1 cellular context compared by ENCODE assay signal in the genomic region with DNA sequence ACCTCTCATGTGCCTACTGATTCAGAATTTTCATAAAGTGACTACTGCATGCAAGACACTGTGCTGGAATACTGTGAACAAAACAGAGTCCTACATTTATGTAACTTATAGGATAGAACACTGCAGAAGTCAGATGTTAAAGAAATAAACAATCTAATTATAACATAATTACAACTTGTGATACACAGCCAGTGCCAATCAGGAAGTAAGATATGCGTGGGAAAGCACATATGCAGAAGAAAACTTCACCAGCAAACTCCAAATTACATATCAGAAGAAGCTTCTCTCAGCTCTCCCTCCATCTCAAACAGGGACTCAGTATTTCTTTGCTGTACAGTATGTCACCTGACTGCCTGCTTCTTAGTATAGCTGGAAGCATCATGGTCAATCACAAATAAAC.
TF ChIP-seq lines count a peak whose summit lies in the region.

No MANE protein-coding gene starts in this region.

TF ChIP-seq in GM23338, 12 proteins besides CTCF, POLR2A, EP300 and RAD21 (continued from another document):
- TF ChIP-seq, protein P1, sequence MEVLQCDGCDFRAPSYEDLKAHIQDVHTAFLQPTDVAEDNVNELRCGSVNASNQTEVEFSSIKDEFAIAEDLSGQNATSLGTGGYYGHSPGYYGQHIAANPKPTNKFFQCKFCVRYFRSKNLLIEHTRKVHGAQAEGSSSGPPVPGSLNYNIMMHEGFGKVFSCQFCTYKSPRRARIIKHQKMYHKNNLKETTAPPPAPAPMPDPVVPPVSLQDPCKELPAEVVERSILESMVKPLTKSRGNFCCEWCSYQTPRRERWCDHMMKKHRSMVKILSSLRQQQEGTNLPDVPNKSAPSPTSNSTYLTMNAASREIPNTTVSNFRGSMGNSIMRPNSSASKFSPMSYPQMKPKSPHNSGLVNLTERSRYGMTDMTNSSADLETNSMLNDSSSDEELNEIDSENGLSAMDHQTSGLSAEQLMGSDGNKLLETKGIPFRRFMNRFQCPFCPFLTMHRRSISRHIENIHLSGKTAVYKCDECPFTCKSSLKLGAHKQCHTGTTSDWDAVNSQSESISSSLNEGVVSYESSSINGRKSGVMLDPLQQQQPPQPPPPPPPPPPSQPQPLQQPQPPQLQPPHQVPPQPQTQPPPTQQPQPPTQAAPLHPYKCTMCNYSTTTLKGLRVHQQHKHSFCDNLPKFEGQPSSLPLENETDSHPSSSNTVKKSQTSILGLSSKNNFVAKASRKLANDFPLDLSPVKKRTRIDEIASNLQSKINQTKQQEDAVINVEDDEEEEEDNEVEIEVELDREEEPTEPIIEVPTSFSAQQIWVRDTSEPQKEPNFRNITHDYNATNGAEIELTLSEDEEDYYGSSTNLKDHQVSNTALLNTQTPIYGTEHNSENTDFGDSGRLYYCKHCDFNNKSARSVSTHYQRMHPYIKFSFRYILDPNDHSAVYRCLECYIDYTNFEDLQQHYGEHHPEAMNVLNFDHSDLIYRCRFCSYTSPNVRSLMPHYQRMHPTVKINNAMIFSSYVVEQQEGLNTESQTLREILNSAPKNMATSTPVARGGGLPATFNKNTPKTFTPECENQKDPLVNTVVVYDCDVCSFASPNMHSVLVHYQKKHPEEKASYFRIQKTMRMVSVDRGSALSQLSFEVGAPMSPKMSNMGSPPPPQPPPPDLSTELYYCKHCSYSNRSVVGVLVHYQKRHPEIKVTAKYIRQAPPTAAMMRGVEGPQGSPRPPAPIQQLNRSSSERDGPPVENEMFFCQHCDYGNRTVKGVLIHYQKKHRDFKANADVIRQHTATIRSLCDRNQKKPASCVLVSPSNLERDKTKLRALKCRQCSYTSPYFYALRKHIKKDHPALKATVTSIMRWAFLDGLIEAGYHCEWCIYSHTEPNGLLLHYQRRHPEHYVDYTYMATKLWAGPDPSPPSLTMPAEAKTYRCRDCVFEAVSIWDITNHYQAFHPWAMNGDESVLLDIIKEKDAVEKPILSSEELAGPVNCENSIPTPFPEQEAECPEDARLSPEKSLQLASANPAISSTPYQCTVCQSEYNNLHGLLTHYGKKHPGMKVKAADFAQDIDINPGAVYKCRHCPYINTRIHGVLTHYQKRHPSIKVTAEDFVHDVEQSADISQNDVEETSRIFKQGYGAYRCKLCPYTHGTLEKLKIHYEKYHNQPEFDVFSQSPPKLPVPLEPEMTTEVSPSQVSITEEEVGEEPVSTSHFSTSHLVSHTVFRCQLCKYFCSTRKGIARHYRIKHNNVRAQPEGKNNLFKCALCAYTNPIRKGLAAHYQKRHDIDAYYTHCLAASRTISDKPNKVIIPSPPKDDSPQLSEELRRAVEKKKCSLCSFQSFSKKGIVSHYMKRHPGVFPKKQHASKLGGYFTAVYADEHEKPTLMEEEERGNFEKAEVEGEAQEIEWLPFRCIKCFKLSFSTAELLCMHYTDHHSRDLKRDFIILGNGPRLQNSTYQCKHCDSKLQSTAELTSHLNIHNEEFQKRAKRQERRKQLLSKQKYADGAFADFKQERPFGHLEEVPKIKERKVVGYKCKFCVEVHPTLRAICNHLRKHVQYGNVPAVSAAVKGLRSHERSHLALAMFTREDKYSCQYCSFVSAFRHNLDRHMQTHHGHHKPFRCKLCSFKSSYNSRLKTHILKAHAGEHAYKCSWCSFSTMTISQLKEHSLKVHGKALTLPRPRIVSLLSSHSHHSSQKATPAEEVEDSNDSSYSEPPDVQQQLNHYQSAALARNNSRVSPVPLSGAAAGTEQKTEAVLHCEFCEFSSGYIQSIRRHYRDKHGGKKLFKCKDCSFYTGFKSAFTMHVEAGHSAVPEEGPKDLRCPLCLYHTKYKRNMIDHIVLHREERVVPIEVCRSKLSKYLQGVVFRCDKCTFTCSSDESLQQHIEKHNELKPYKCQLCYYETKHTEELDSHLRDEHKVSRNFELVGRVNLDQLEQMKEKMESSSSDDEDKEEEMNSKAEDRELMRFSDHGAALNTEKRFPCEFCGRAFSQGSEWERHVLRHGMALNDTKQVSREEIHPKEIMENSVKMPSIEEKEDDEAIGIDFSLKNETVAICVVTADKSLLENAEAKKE (CRISPR knock-in tag; IDR thresholded peaks at IDR 0.05) = no peak
- no peak for TF ChIP-seq EZH2 (IDR thresholded peaks at IDR 0.05; ENCODE audit: low read depth, unreplicated experiment)
- no peak for TF ChIP-seq CREB1 (CRISPR knock-in tag; IDR thresholded peaks at IDR 0.05; ENCODE audit: low read depth)
- TF ChIP-seq JUNB (IDR thresholded peaks at IDR 0.05; ENCODE audit: unreplicated experiment) = no peak
- TF ChIP-seq ZNF331 (CRISPR knock-in tag; IDR thresholded peaks at IDR 0.05; ENCODE audit: low read depth) = no peak
- TF ChIP-seq POLR2AphosphoS5 (IDR thresholded peaks at IDR 0.05; ENCODE audit: low read depth) = no peak
- TF ChIP-seq, protein P2, sequence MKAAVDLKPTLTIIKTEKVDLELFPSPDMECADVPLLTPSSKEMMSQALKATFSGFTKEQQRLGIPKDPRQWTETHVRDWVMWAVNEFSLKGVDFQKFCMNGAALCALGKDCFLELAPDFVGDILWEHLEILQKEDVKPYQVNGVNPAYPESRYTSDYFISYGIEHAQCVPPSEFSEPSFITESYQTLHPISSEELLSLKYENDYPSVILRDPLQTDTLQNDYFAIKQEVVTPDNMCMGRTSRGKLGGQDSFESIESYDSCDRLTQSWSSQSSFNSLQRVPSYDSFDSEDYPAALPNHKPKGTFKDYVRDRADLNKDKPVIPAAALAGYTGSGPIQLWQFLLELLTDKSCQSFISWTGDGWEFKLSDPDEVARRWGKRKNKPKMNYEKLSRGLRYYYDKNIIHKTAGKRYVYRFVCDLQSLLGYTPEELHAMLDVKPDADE (IDR thresholded peaks at IDR 0.05) = no peak
- TF ChIP-seq, protein P3, sequence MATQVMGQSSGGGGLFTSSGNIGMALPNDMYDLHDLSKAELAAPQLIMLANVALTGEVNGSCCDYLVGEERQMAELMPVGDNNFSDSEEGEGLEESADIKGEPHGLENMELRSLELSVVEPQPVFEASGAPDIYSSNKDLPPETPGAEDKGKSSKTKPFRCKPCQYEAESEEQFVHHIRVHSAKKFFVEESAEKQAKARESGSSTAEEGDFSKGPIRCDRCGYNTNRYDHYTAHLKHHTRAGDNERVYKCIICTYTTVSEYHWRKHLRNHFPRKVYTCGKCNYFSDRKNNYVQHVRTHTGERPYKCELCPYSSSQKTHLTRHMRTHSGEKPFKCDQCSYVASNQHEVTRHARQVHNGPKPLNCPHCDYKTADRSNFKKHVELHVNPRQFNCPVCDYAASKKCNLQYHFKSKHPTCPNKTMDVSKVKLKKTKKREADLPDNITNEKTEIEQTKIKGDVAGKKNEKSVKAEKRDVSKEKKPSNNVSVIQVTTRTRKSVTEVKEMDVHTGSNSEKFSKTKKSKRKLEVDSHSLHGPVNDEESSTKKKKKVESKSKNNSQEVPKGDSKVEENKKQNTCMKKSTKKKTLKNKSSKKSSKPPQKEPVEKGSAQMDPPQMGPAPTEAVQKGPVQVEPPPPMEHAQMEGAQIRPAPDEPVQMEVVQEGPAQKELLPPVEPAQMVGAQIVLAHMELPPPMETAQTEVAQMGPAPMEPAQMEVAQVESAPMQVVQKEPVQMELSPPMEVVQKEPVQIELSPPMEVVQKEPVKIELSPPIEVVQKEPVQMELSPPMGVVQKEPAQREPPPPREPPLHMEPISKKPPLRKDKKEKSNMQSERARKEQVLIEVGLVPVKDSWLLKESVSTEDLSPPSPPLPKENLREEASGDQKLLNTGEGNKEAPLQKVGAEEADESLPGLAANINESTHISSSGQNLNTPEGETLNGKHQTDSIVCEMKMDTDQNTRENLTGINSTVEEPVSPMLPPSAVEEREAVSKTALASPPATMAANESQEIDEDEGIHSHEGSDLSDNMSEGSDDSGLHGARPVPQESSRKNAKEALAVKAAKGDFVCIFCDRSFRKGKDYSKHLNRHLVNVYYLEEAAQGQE (IDR thresholded peaks at IDR 0.05; ENCODE audit: unreplicated experiment) = no peak
- TF ChIP-seq ZNF114 (CRISPR knock-in tag; IDR thresholded peaks at IDR 0.05) = no peak
